In the genomic region with DNA sequence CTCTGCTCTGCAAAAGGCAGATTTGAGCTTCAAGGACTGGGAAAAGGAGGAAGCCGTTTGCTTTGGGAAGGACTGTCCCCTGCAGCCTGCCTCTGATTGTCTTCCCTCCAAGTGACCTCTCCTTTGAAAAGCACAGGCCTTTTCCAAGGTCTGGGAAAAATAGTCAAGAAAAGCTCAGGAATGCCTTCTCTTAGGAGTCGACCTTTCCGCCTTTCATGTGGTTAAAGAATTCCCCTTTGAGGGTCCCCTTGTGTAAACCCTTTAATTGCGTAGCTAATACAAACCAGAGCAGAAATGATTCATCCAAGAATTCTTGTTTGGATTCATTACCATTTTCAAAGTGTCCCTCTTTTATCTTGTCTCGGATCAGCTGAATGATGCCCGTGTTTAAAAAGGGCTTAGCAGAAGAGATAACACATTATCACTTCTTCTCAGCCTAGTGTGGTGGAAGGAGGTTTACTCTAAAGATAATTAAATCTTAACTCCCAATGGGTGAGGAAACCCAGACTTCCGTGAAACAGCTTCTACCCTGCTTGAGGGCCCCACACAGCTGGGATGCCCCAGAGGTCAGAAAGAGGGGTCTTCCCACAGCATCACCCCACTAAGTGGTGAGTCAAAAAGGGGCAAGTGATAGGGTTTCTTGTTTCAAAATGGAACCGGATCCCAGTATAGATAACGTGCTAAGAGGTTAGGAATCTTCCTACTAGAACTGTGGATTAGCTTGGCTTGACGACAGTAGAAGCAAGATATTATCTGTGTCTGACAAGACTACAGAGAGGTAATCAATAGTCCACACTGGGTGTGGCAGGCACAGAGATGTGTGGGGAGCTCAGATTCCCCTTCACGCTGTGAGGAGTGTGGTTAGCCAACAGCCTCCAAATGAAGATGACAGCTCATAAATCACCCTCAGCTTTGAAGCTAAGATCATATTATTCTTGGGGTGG, we compare ENCODE assay signal across 13 cellular contexts.
A peak's percentile ranks its signal among the peaks of the same experiment; 100 is the strongest.
DNase-seq lines count a peak whose midpoint lies in the region; ATAC-seq and TF ChIP-seq lines count a peak whose summit lies in the region.
"Had no signal": no experiment of that assay in that cellular context is flagged by ENCODE, and none has a peak within 500 bp of the region (broad histone marks: within the 10 kb centered on the region; RNA-seq: fewer than 3 reads in every experiment).

No MANE protein-coding gene starts in this region.

- TF ChIP-seq POLR2A in erythroblast (IDR thresholded peaks at IDR 0.05; ENCODE audit: low read length) = no peak

- H3K4me3 ChIP-seq in SJCRH30 (no peak overlapping the region), fibroblast of villous mesenchyme (ENCODE audit: low read depth, low read length) (no peak overlapping the region)
- H3K4me3 ChIP-seq: upper lobe of right lung had no signal

- peaks cover 15% of the 10 kb centered on the region for H3K4me1 ChIP-seq in SJCRH30
- H3K4me1 ChIP-seq: upper lobe of right lung had no signal

- H3K36me3 ChIP-seq in SJCRH30 = no peaks in the 10 kb centered on the region
- H3K36me3 ChIP-seq: upper lobe of right lung had no signal

- DNase-seq in activated CD8-positive, alpha-beta memory T cell treated with anti-CD3 and anti-CD28 coated beads, Interleukin-2, amount 50 U/mL, for 48 hours = peak; percentile 54
- no peak for DNase-seq in activated CD8-positive, alpha-beta memory T cell treated with anti-CD3 and anti-CD28 coated beads for 24 hours
- DNase-seq in SJCRH30 (peak; percentile 39 to 43), fibroblast of villous mesenchyme (ENCODE audit: low read depth) (peak; percentile 77), HCEC 1CT (no peak), ureter (ENCODE audit: low spot score) (no peak), erythroblast (lab: John Stamatoyannopoulos, UW) (no peak)
- no peak for DNase-seq in stimulated activated naive CD8-positive, alpha-beta T cell treated with anti-CD3 and anti-CD28 coated beads, Interleukin-15, Interleukin-2, amounts not matched to agents 100 U/mL and 50 U/mL, for 24 hours
- DNase-seq: ACHN, left colon, NCI-H446, RPMI8226, upper lobe of right lung had no signal

- H3K9me3 ChIP-seq in SJCRH30 (replicated peaks) = peaks cover 6% of the 10 kb centered on the region; the same call in 1 of the 2 replicates
- H3K9me3 ChIP-seq: upper lobe of right lung had no signal

- ATAC-seq in stimulated activated naive CD8-positive, alpha-beta T cell treated with anti-CD3 and anti-CD28 coated beads, Interleukin-15, Interleukin-2, amounts not matched to agents 100 U/mL and 50 U/mL, for 24 hours = peak; percentile 73
- ATAC-seq: left colon, upper lobe of right lung had no signal

- H3K27ac ChIP-seq in SJCRH30 = no peak overlapping the region
- H3K27ac ChIP-seq: upper lobe of right lung had no signal

- H3K27me3 ChIP-seq in SJCRH30 = no peaks in the 10 kb centered on the region

- no peak for TF ChIP-seq CTCF in fibroblast of villous mesenchyme (IDR thresholded peaks at IDR 0.05; ENCODE audit: insufficient read depth, low read depth, low read length)

Comparison
In these comparisons a context has a peak if more than half of its experiments do, and no peak if none do; other contexts are left out.
1. DNase-seq: peak in activated CD8-positive, alpha-beta memory T cell treated with anti-CD3 and anti-CD28 coated beads, Interleukin-2, amount 50 U/mL, for 48 hours (single experiment), SJCRH30 (2 of 2) and fibroblast of villous mesenchyme (single experiment); none in activated CD8-positive, alpha-beta memory T cell treated with anti-CD3 and anti-CD28 coated beads for 24 hours (single experiment), stimulated activated naive CD8-positive, alpha-beta T cell treated with anti-CD3 and anti-CD28 coated beads, Interleukin-15, Interleukin-2, amounts not matched to agents 100 U/mL and 50 U/mL, for 24 hours (single experiment), HCEC 1CT (single experiment), ureter (single experiment) and erythroblast (0 of 2).